Comparison of ENCODE assay signal across 1 cellular context in genomic region chr2:190354003-190354690, GRCh38.
TF ChIP-seq lines count a peak whose summit lies in the region.

No MANE protein-coding gene starts in this region.

TF ChIP-seq in K562, 482 proteins besides CTCF, POLR2A, EP300 and RAD21 (continued from another document and continues in another):
- TF ChIP-seq CREB3L1 (IDR thresholded peaks at IDR 0.05; ENCODE audit: borderline replicate concordance, low read depth) (no peak), ZNF384 (IDR thresholded peaks at IDR 0.05; ENCODE audit: low read depth, low read length) (no peak), CAMTA2 (CRISPR knock-in tag; conservative IDR thresholded peaks at IDR 0.05) (no peak), HNRNPLL (IDR thresholded peaks at IDR 0.05; ENCODE audit: low read depth, low read length, poor library complexity, severe bottlenecking) (no peak), FOXO4 (CRISPR knock-in tag; IDR thresholded peaks at IDR 0.05) (no peak), ADNP (tag; IDR thresholded peaks at IDR 0.05) (no peak; the same call in 1 of the 2 replicates), HIVEP1 (CRISPR knock-in tag; IDR thresholded peaks at IDR 0.05) (no peak), TSC22D4 (tag; IDR thresholded peaks at IDR 0.05) (no peak), SIN3B (IDR thresholded peaks at IDR 0.05; ENCODE audit: low read depth) (no peak), NFYB (IDR thresholded peaks at IDR 0.05; ENCODE audit: extremely low read depth, insufficient read length) (no peak), ZNF780A (CRISPR knock-in tag; IDR thresholded peaks at IDR 0.05) (no peak), ZBTB43 (CRISPR knock-in tag; IDR thresholded peaks at IDR 0.05) (no peak), ZBTB8A (IDR thresholded peaks at IDR 0.05; ENCODE audit: partially characterized antibody) (no peak), ARID4B (CRISPR knock-in tag; IDR thresholded peaks at IDR 0.05) (no peak), RNF2 (IDR thresholded peaks at IDR 0.05) (no peak; the same call in 1 of the 2 replicates), HDGF (IDR thresholded peaks at IDR 0.05) (no peak), MIER1 (IDR thresholded peaks at IDR 0.05; ENCODE audit: low read depth) (no peak), ZSCAN32 (CRISPR knock-in tag; IDR thresholded peaks at IDR 0.05) (no peak), ZNF436 (CRISPR knock-in tag; IDR thresholded peaks at IDR 0.05) (no peak), BRF2 (IDR thresholded peaks at IDR 0.05; ENCODE audit: borderline replicate concordance, insufficient read depth, insufficient read length) (no peak), KLF1 (tag; IDR thresholded peaks at IDR 0.05) (no peak), CBFA2T3 (IDR thresholded peaks at IDR 0.05) (peak; percentile 77), FOXK2 (conservative IDR thresholded peaks at IDR 0.05 in 1 of 2, IDR thresholded peaks at IDR 0.05 in 1 of 2; ENCODE audit: low read depth in 2 of 2) (peak in 1 of 2 experiments; percentile 64; a peak in 2 of 4 replicates), ELK1 (CRISPR knock-in tag; IDR thresholded peaks at IDR 0.05) (no peak), ZNF232 (CRISPR knock-in tag; IDR thresholded peaks at IDR 0.05) (no peak), CTBP1 (IDR thresholded peaks at IDR 0.05; ENCODE audit: borderline replicate concordance) (peak; percentile 50; the same call in 1 of the 2 replicates), MBD1 (CRISPR knock-in tag; IDR thresholded peaks at IDR 0.05) (no peak), ZNF174 (CRISPR knock-in tag; IDR thresholded peaks at IDR 0.05) (no peak), ZBTB26 (CRISPR knock-in tag; IDR thresholded peaks at IDR 0.05) (no peak), TARDBP (IDR thresholded peaks at IDR 0.05) (no peak), ARID3A (IDR thresholded peaks at IDR 0.05; ENCODE audit: borderline replicate concordance, low read depth, low read length) (no peak), ELK3 (CRISPR knock-in tag; IDR thresholded peaks at IDR 0.05) (no peak), HDAC2 (IDR thresholded peaks at IDR 0.05) (no peak), PREB (CRISPR knock-in tag; IDR thresholded peaks at IDR 0.05) (no peak), HOMEZ (CRISPR knock-in tag; IDR thresholded peaks at IDR 0.05) (no peak)
